ENCODE assay signal across 20 cellular contexts in genomic region chr9:131162886-131163285, GRCh38.
"Had no signal": no experiment of that assay in that cellular context is flagged by ENCODE, and none has a peak within 500 bp of the region (broad histone marks: within the 10 kb centered on the region; RNA-seq: fewer than 3 reads in every experiment).

No MANE protein-coding gene starts in this region.

- H3K27me3 Mint-ChIP-seq: dendritic cell treated with granulocyte-macrophage colony-stimulating factor and Interleukin-4, amounts not matched to agents 40 ng/mL and 50 ng/mL, for 4 days; effector memory CD8-positive, alpha-beta T cell; naive thymus-derived CD8-positive, alpha-beta T cell; stimulated activated naive B cell treated with anti-CD40 and anti-IgM and Interleukin-4, amounts not matched to agents 10 μg/mL and 1 μg/mL and 100 μg/mL, for 72 hours; stimulated activated naive CD8-positive, alpha-beta T cell treated with anti-CD3 and anti-CD28 coated beads, Interleukin-15, amount 100 ng/mL, for 72 hours had no signal

- H3K4me3 Mint-ChIP-seq: dendritic cell treated with granulocyte-macrophage colony-stimulating factor and Interleukin-4, amounts not matched to agents 40 ng/mL and 50 ng/mL, for 4 days; effector memory CD8-positive, alpha-beta T cell; naive thymus-derived CD8-positive, alpha-beta T cell; stimulated activated naive B cell treated with anti-CD40 and anti-IgM and Interleukin-4, amounts not matched to agents 10 μg/mL and 1 μg/mL and 100 μg/mL, for 72 hours; stimulated activated naive CD8-positive, alpha-beta T cell treated with anti-CD3 and anti-CD28 coated beads, Interleukin-15, amount 100 ng/mL, for 72 hours had no signal

- H3K27ac ChIP-seq: esophagus squamous epithelium, gastroesophageal sphincter, spleen, testis, tibial nerve, upper lobe of right lung, vagina had no signal

- H3K4me1 ChIP-seq: esophagus squamous epithelium, gastroesophageal sphincter, spleen, tibial nerve, upper lobe of right lung, vagina had no signal

- H3K4me3 ChIP-seq: esophagus squamous epithelium, gastroesophageal sphincter, spleen, testis, tibial nerve, upper lobe of right lung, vagina had no signal

- H3K27me3 ChIP-seq: esophagus squamous epithelium, gastroesophageal sphincter, spleen, testis, tibial nerve, upper lobe of right lung, vagina had no signal

- H3K9me3 ChIP-seq: esophagus squamous epithelium, gastroesophageal sphincter, spleen, testis, tibial nerve, upper lobe of right lung, vagina had no signal

- DNase-seq: effector memory CD8-positive, alpha-beta T cell; esophagus squamous epithelium; foreskin fibroblast; glutamatergic neuron; kidney; naive thymus-derived CD8-positive, alpha-beta T cell; posterior cingulate gyrus; spleen; stimulated activated CD4-positive, alpha-beta T cell treated with anti-CD3 and anti-CD28 coated beads, Interleukin-15, amount 100 ng/mL, for 24 hours; stimulated activated CD4-positive, alpha-beta T cell treated with anti-CD3 and anti-CD28 coated beads, Interleukin-1b, Interleukin-23, amount 100 ng/mL, for 48 hours; stimulated activated CD4-positive, alpha-beta T cell treated with anti-CD3 and anti-CD28 coated beads, Interleukin-4, amount 100 ng/mL, for 24 hours; stimulated activated naive B cell treated with anti-CD40 and anti-IgM and Interleukin-4, amounts not matched to agents 10 μg/mL and 1 μg/mL and 100 μg/mL, for 72 hours; stimulated activated naive CD8-positive, alpha-beta T cell treated with anti-CD3 and anti-CD28 coated beads, Interleukin-15, amount 100 ng/mL, for 72 hours; testis; upper lobe of right lung had no signal

- ATAC-seq: effector memory CD8-positive, alpha-beta T cell; gastroesophageal sphincter; naive thymus-derived CD8-positive, alpha-beta T cell; sciatic nerve; stimulated activated naive B cell treated with anti-CD40 and anti-IgM and Interleukin-4, amounts not matched to agents 10 μg/mL and 1 μg/mL and 100 μg/mL, for 72 hours; stimulated activated naive CD8-positive, alpha-beta T cell treated with anti-CD3 and anti-CD28 coated beads, Interleukin-15, amount 100 ng/mL, for 72 hours; upper lobe of right lung had no signal

- H3K9me3 Mint-ChIP-seq: dendritic cell treated with granulocyte-macrophage colony-stimulating factor and Interleukin-4, amounts not matched to agents 40 ng/mL and 50 ng/mL, for 4 days; effector memory CD8-positive, alpha-beta T cell; naive thymus-derived CD8-positive, alpha-beta T cell; stimulated activated naive B cell treated with anti-CD40 and anti-IgM and Interleukin-4, amounts not matched to agents 10 μg/mL and 1 μg/mL and 100 μg/mL, for 72 hours; stimulated activated naive CD8-positive, alpha-beta T cell treated with anti-CD3 and anti-CD28 coated beads, Interleukin-15, amount 100 ng/mL, for 72 hours had no signal

- H3K27ac Mint-ChIP-seq: dendritic cell treated with granulocyte-macrophage colony-stimulating factor and Interleukin-4, amounts not matched to agents 40 ng/mL and 50 ng/mL, for 4 days; stimulated activated naive B cell treated with anti-CD40 and anti-IgM and Interleukin-4, amounts not matched to agents 10 μg/mL and 1 μg/mL and 100 μg/mL, for 72 hours had no signal

- H3K4me1 Mint-ChIP-seq: stimulated activated naive B cell treated with anti-CD40 and anti-IgM and Interleukin-4, amounts not matched to agents 10 μg/mL and 1 μg/mL and 100 μg/mL, for 72 hours had no signal
